ENCODE assay signal across 19 cellular contexts in genomic region chr14:104887623-104888488, GRCh38. TPM values are rescaled to one million over a fixed set of nuclear protein-coding genes. Genes with fewer than 3 reads are reported as not detected.
DNase-seq lines count a peak whose midpoint lies in the region; ATAC-seq and TF ChIP-seq lines count a peak whose summit lies in the region.
"Had no signal": no experiment of that assay in that cellular context is flagged by ENCODE, and none has a peak within 500 bp of the region (broad histone marks: within the 10 kb centered on the region; RNA-seq: fewer than 3 reads in every experiment).

No MANE protein-coding gene starts in this region.

- H3K27me3 ChIP-seq in right cardiac atrium (ENCODE audit: control insufficient read depth, insufficient read depth) (no peaks in the 10 kb centered on the region), psoas muscle (ENCODE audit: insufficient read depth in 3 of 3, low read length in 2 of 3) (no peaks in the 10 kb centered on the region)
- H3K27me3 ChIP-seq: neutrophil had no signal

- no peaks in the 10 kb centered on the region for H3K9me3 Mint-ChIP-seq in activated T-helper 17 cell treated with anti-CD3 and anti-CD28 coated beads, Interleukin-2, amount 50 U/mL, for 72 hours
- H3K9me3 Mint-ChIP-seq: brain, type B pancreatic cell had no signal

- no peaks in the 10 kb centered on the region for H3K36me3 Mint-ChIP-seq in activated T-helper 17 cell treated with anti-CD3 and anti-CD28 coated beads, Interleukin-2, amount 50 U/mL, for 72 hours (ENCODE audit: low read depth)
- H3K36me3 Mint-ChIP-seq: activated naive CD8-positive, alpha-beta T cell treated with anti-CD3 and anti-CD28 coated beads for 36 hours; brain; type B pancreatic cell had no signal

- intact Hi-C loops in right cardiac atrium (cut with DNase I) (no loop called here), psoas muscle (cut with DNase I) (no loop called here)

- H3K4me1 ChIP-seq in right cardiac atrium (ENCODE audit: control insufficient read depth, insufficient read depth, low read length) (no peaks in the 10 kb centered on the region), psoas muscle (no peaks in the 10 kb centered on the region)

- 94% methylated on average over 33 of the region's 33 CpGs for WGBS in right cardiac atrium
- 78 to 83% (median 82%) methylated on average over 25 to 33 of the region's 33 CpGs for WGBS in psoas muscle, 3 donors

- no peaks in the 10 kb centered on the region for H3K27me3 Mint-ChIP-seq in activated T-helper 17 cell treated with anti-CD3 and anti-CD28 coated beads, Interleukin-2, amount 50 U/mL, for 72 hours
- H3K27me3 Mint-ChIP-seq: activated naive CD8-positive, alpha-beta T cell treated with anti-CD3 and anti-CD28 coated beads for 36 hours; B cell; brain; type B pancreatic cell had no signal

- H3K4me3 Mint-ChIP-seq in activated T-helper 17 cell treated with anti-CD3 and anti-CD28 coated beads, Interleukin-2, amount 50 U/mL, for 72 hours = no peak overlapping the region
- H3K4me3 Mint-ChIP-seq: activated naive CD8-positive, alpha-beta T cell treated with anti-CD3 and anti-CD28 coated beads for 36 hours; B cell; brain; type B pancreatic cell had no signal

- no peak overlapping the region for H3K4me3 ChIP-seq in right cardiac atrium (ENCODE audit: low read length)
- no peak overlapping the region for H3K4me3 ChIP-seq in psoas muscle

- no peaks in the 10 kb centered on the region for H3K9me3 ChIP-seq in right cardiac atrium (ENCODE audit: control insufficient read depth, low read length)
- H3K9me3 ChIP-seq in psoas muscle = no peaks in the 10 kb centered on the region
- H3K9me3 ChIP-seq: neutrophil had no signal

- H3K36me3 ChIP-seq in psoas muscle (ENCODE audit: insufficient read depth in 1 of 2, low read depth in 1 of 2) = peaks cover 0 to 50% of the 10 kb centered on the region in 2 donors
- H3K36me3 ChIP-seq: neutrophil had no signal

- H3K4me1 Mint-ChIP-seq in activated T-helper 17 cell treated with anti-CD3 and anti-CD28 coated beads, Interleukin-2, amount 50 U/mL, for 72 hours = no peaks in the 10 kb centered on the region
- H3K4me1 Mint-ChIP-seq: activated naive CD8-positive, alpha-beta T cell treated with anti-CD3 and anti-CD28 coated beads for 36 hours; B cell; brain had no signal

- H3K27ac ChIP-seq in right cardiac atrium (ENCODE audit: low read length) = no peak overlapping the region
- H3K27ac ChIP-seq in psoas muscle = no peak overlapping the region
- H3K27ac ChIP-seq: 22Rv1, neutrophil had no signal

- TF ChIP-seq CTCF in psoas muscle (IDR thresholded peaks at IDR 0.05) = no peak

- no peak overlapping the region for H3K27ac Mint-ChIP-seq in activated T-helper 17 cell treated with anti-CD3 and anti-CD28 coated beads, Interleukin-2, amount 50 U/mL, for 72 hours
- H3K27ac Mint-ChIP-seq: activated naive CD8-positive, alpha-beta T cell treated with anti-CD3 and anti-CD28 coated beads for 36 hours; B cell; brain; type B pancreatic cell had no signal

- ATAC-seq in activated CD4-positive, CD25-positive, alpha-beta regulatory T cell treated with anti-CD3 and anti-CD28 coated beads, Interleukin-2, amount 50 U/mL, for 24 hours = no peak
- ATAC-seq in right cardiac atrium (no peak), psoas muscle (no peak), HG02852 (IDR thresholded peaks at IDR 0.05; ENCODE audit: unreplicated experiment) (no peak)
- no peak for ATAC-seq in activated T-helper 17 cell treated with anti-CD3 and anti-CD28 coated beads, Interleukin-2, amount 50 U/mL, for 72 hours (replicated peaks)

- DNase-seq in activated CD4-positive, CD25-positive, alpha-beta regulatory T cell treated with anti-CD3 and anti-CD28 coated beads, Interleukin-2, amount 50 U/mL, for 72 hours = peak; percentile 26
- DNase-seq in Daoy (ENCODE audit: low read depth) = peak; percentile 2
- DNase-seq in right cardiac atrium = peak in 2 of 3 donors; percentile 47 to 57
- DNase-seq in psoas muscle = peak; percentile 12 to 42
- DNase-seq in RPMI8226 = no peak
- DNase-seq: activated naive CD8-positive, alpha-beta T cell treated with anti-CD3 and anti-CD28 coated beads for 36 hours; activated T-cell treated with anti-CD3 and anti-CD28 coated beads, Interleukin-2, amount 50 U/mL, for 48 hours; COR-L47; NCI-H1092; NCI-H2081; NCI-H446 had no signal

RNA-seq across cellular contexts. Expression of gene CEP170B, which starts 22.8 kb away (rescaled TPM):
- total RNA-seq in Daoy (2014; rRNA removed; shearing (Covaris generic)) = 13.5 and 16.7 TPM in 2 replicates
- total RNA-seq in right cardiac atrium (10 to 100 TPM; 10.4 to 19.1 (median 11.9) TPM), psoas muscle (10 to 100 TPM in 1 of 4 donors, 1 to 10 TPM in 3; 6.3 to 15.7 (median 7.7) TPM)
- polyA plus RNA-seq in right cardiac atrium (8.4 TPM), psoas muscle (1 to 10 TPM; 2.0 to 5.8 (median 3.3) TPM)
- 1 to 10 TPM; 5.2 to 6.1 TPM for total RNA-seq in activated T-helper 17 cell treated with anti-CD3 and anti-CD28 coated beads, Interleukin-2, amount 50 U/mL, for 72 hours

RNA-seq across cellular contexts. Expression of gene PLD4, which starts 36.8 kb away (rescaled TPM):
- total RNA-seq in Daoy (2014; rRNA removed; shearing (Covaris generic)) = not detected in 2 replicates
- total RNA-seq in right cardiac atrium (under 1 TPM; 0.06 to 0.88 (median 0.20) TPM), psoas muscle (under 1 TPM in 2 of 4 donors, not detected in 2; 0.04 to 0.25 TPM)
- polyA plus RNA-seq in right cardiac atrium (0.05 TPM), psoas muscle (not detected)
- not detected for total RNA-seq in activated T-helper 17 cell treated with anti-CD3 and anti-CD28 coated beads, Interleukin-2, amount 50 U/mL, for 72 hours
- total RNA-seq: activated naive CD8-positive, alpha-beta T cell treated with anti-CD3 and anti-CD28 coated beads for 36 hours had no signal
